In genomic region chr15:25810154-25810553, GRCh38 we compare ENCODE assay signal across 16 cellular contexts. TPM values are rescaled to one million over a fixed set of nuclear protein-coding genes. Genes with fewer than 3 reads are reported as not detected.
"Had no signal": no experiment of that assay in that cellular context is flagged by ENCODE, and none has a peak within 500 bp of the region (broad histone marks: within the 10 kb centered on the region; RNA-seq: fewer than 3 reads in every experiment).

No MANE protein-coding gene starts in this region.

- H3K9me3 Mint-ChIP-seq: activated CD4-positive, alpha-beta memory T cell treated with anti-CD3 and anti-CD28 coated beads, Interleukin-2, amount 10 ng/mL, durations not matched to agents 7 days and 5 days; effector memory CD8-positive, alpha-beta T cell; type B pancreatic cell had no signal

- DNase-seq: activated CD4-positive, alpha-beta memory T cell treated with anti-CD3 and anti-CD28 coated beads, Interleukin-2, amount 10 ng/mL, durations not matched to agents 7 days and 5 days; activated effector memory CD4-positive, alpha-beta T cell treated with Interleukin-2 at 50 U/mL for 16 hours; caudate nucleus; cortex of kidney; effector memory CD8-positive, alpha-beta T cell; gastrocnemius medialis; kidney; left ventricle myocardium superior; nucleus accumbens; sigmoid colon; substantia nigra; T-helper 9 cell had no signal

- H3K27me3 Mint-ChIP-seq: activated CD4-positive, alpha-beta memory T cell treated with anti-CD3 and anti-CD28 coated beads, Interleukin-2, amount 10 ng/mL, durations not matched to agents 7 days and 5 days; activated CD4-positive, alpha-beta T cell treated with anti-CD3 and anti-CD28 coated beads for 36 hours; effector memory CD8-positive, alpha-beta T cell had no signal

- H3K36me3 Mint-ChIP-seq: type B pancreatic cell had no signal

- H3K27ac ChIP-seq: epithelial cell of prostate, gastrocnemius medialis had no signal

- H3K27me3 ChIP-seq: gastrocnemius medialis, sigmoid colon had no signal

- ATAC-seq: gastrocnemius medialis, left ventricle myocardium superior had no signal

- H3K9me3 ChIP-seq: gastrocnemius medialis, sigmoid colon had no signal

RNA-seq across cellular contexts. Expression of gene ATP10A, which starts 53.0 kb away (rescaled TPM):
- total RNA-seq: pulmonary artery endothelial cell had no signal
